ENCODE assay signal across 1 cellular context in the genomic region with DNA sequence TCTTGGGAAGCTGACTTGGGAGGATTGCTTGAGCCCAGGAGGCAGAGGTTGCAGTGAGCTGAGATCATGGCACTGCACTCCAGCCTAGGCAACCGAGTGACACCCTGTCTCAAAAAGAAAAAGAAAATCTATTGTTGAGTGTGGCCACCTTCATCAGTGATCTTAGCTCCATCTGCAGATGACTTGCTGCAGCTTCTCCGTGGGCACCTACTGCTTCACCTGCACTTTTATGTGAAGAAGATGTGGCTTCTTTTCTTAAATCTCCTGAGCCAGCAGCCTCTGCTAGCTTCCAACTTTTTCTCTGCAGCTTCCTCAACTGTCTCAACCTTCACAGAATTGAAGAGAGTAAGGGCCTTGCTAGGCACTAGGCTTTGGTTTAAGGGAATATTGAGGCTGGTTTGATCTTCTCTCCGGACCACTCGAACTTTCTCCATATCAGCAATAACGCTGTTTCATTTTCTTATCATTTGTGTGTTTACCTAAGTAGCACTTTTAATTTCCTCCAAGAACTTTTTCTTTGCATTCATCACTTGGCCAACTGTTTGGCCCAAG.
TF ChIP-seq lines count a peak whose summit lies in the region.

No MANE protein-coding gene starts in this region.

TF ChIP-seq in K562, 482 proteins besides CTCF, POLR2A, EP300 and RAD21 (continues in another document):
- TF ChIP-seq ZNF133 (CRISPR knock-in tag; IDR thresholded peaks at IDR 0.05) (no peak), EHMT2 (IDR thresholded peaks at IDR 0.05) (peak; percentile 62; the same call in 1 of the 2 replicates), C11orf30 (IDR thresholded peaks at IDR 0.05; ENCODE audit: low read depth) (peak; percentile 80), CBX5 (IDR thresholded peaks at IDR 0.05; ENCODE audit: borderline replicate concordance, low read depth) (no peak), ZEB2 (IDR thresholded peaks at IDR 0.05) (0 out of 2 replicates have a peak, but pooled peaks have one; percentile 10), SOX6 (IDR thresholded peaks at IDR 0.05) (0 out of 2 replicates have a peak, but pooled peaks have one; percentile 6), DPF2 (IDR thresholded peaks at IDR 0.05) (peak; percentile 44; the same call in 1 of the 2 replicates), ZNF699 (CRISPR knock-in tag; IDR thresholded peaks at IDR 0.05; ENCODE audit: insufficient replicate concordance) (no peak), ZNF316 (IDR thresholded peaks at IDR 0.05) (peak; percentile 87), CCAR2 (IDR thresholded peaks at IDR 0.05; ENCODE audit: low read depth, low read length) (no peak), POLR2B (IDR thresholded peaks at IDR 0.05; ENCODE audit: low read depth, partially characterized antibody) (no peak), NR3C1 (CRISPR knock-in tag; IDR thresholded peaks at IDR 0.05) (no peak), ZNF239 (CRISPR knock-in tag; IDR thresholded peaks at IDR 0.05) (no peak), GABPB2 (CRISPR knock-in tag; conservative IDR thresholded peaks at IDR 0.05) (no peak), TEAD1 (CRISPR knock-in tag; IDR thresholded peaks at IDR 0.05) (no peak), FOXK2 (conservative IDR thresholded peaks at IDR 0.05 in 1 of 2, IDR thresholded peaks at IDR 0.05 in 1 of 2; ENCODE audit: low read depth in 2 of 2) (no peak), CBX8 (IDR thresholded peaks at IDR 0.05; ENCODE audit: borderline replicate concordance, extremely low read depth, low read depth, low read length, poor library complexity, severe bottlenecking) (no peak), HDGF (IDR thresholded peaks at IDR 0.05) (no peak), ZZZ3 (IDR thresholded peaks at IDR 0.05) (no peak), RAD51 (IDR thresholded peaks at IDR 0.05; ENCODE audit: borderline replicate concordance, low read depth) (no peak), BRD9 (IDR thresholded peaks at IDR 0.05; ENCODE audit: low read depth, partially characterized antibody) (no peak), ADNP (tag; IDR thresholded peaks at IDR 0.05) (0 out of 2 replicates have a peak, but pooled peaks have one; percentile 43), ELF4 (CRISPR knock-in tag; IDR thresholded peaks at IDR 0.05) (no peak), TEAD4 (IDR thresholded peaks at IDR 0.05; ENCODE audit: low read length) (no peak), TEAD4 (CRISPR knock-in tag; IDR thresholded peaks at IDR 0.05; ENCODE audit: borderline replicate concordance) (no peak), ATF1 (CRISPR knock-in tag; IDR thresholded peaks at IDR 0.05) (no peak), ATF1 (tag; IDR thresholded peaks at IDR 0.05) (0 out of 2 replicates have a peak, but pooled peaks have one; percentile 5), DMBX1 (CRISPR knock-in tag; IDR thresholded peaks at IDR 0.05; ENCODE audit: borderline replicate concordance) (no peak; the same call in 1 of the 2 replicates), ZNF146 (CRISPR knock-in tag; IDR thresholded peaks at IDR 0.05; ENCODE audit: unreplicated experiment) (no peak), FOXK1 (CRISPR knock-in tag; IDR thresholded peaks at IDR 0.05; ENCODE audit: borderline replicate concordance) (no peak), KAT7 (CRISPR knock-in tag; IDR thresholded peaks at IDR 0.05; ENCODE audit: borderline replicate concordance) (no peak), CC2D1A (IDR thresholded peaks at IDR 0.05) (no peak), SREBF2 (CRISPR knock-in tag; IDR thresholded peaks at IDR 0.05) (no peak)
- TF ChIP-seq, protein P1, sequence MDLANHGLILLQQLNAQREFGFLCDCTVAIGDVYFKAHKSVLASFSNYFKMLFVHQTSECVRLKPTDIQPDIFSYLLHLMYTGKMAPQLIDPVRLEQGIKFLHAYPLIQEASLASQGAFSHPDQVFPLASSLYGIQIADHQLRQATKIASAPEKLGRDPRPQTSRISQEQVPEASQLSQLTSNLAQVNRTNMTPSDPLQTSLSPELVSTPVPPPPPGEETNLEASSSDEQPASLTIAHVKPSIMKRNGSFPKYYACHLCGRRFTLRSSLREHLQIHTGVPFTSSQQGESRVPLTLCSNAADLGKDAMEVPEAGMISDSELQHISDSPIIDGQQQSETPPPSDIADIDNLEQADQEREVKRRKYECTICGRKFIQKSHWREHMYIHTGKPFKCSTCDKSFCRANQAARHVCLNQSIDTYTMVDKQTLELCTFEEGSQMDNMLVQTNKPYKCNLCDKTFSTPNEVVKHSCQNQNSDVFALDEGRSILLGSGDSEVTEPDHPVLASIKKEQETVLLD (IDR thresholded peaks at IDR 0.05), result 0 out of 2 replicates have a peak, but pooled peaks have one; percentile 50
- TF ChIP-seq, protein P2, sequence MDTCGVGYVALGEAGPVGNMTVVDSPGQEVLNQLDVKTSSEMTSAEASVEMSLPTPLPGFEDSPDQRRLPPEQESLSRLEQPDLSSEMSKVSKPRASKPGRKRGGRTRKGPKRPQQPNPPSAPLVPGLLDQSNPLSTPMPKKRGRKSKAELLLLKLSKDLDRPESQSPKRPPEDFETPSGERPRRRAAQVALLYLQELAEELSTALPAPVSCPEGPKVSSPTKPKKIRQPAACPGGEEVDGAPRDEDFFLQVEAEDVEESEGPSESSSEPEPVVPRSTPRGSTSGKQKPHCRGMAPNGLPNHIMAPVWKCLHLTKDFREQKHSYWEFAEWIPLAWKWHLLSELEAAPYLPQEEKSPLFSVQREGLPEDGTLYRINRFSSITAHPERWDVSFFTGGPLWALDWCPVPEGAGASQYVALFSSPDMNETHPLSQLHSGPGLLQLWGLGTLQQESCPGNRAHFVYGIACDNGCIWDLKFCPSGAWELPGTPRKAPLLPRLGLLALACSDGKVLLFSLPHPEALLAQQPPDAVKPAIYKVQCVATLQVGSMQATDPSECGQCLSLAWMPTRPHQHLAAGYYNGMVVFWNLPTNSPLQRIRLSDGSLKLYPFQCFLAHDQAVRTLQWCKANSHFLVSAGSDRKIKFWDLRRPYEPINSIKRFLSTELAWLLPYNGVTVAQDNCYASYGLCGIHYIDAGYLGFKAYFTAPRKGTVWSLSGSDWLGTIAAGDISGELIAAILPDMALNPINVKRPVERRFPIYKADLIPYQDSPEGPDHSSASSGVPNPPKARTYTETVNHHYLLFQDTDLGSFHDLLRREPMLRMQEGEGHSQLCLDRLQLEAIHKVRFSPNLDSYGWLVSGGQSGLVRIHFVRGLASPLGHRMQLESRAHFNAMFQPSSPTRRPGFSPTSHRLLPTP (IDR thresholded peaks at IDR 0.05; ENCODE audit: borderline replicate concordance, extremely low read depth, insufficient read length), result no peak
- TF ChIP-seq, protein P3, sequence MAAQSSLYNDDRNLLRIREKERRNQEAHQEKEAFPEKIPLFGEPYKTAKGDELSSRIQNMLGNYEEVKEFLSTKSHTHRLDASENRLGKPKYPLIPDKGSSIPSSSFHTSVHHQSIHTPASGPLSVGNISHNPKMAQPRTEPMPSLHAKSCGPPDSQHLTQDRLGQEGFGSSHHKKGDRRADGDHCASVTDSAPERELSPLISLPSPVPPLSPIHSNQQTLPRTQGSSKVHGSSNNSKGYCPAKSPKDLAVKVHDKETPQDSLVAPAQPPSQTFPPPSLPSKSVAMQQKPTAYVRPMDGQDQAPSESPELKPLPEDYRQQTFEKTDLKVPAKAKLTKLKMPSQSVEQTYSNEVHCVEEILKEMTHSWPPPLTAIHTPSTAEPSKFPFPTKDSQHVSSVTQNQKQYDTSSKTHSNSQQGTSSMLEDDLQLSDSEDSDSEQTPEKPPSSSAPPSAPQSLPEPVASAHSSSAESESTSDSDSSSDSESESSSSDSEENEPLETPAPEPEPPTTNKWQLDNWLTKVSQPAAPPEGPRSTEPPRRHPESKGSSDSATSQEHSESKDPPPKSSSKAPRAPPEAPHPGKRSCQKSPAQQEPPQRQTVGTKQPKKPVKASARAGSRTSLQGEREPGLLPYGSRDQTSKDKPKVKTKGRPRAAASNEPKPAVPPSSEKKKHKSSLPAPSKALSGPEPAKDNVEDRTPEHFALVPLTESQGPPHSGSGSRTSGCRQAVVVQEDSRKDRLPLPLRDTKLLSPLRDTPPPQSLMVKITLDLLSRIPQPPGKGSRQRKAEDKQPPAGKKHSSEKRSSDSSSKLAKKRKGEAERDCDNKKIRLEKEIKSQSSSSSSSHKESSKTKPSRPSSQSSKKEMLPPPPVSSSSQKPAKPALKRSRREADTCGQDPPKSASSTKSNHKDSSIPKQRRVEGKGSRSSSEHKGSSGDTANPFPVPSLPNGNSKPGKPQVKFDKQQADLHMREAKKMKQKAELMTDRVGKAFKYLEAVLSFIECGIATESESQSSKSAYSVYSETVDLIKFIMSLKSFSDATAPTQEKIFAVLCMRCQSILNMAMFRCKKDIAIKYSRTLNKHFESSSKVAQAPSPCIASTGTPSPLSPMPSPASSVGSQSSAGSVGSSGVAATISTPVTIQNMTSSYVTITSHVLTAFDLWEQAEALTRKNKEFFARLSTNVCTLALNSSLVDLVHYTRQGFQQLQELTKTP (IDR thresholded peaks at IDR 0.05; ENCODE audit: low read depth in 1 of 2, partially characterized antibody in 2 of 2), result peak in 1 of 2 experiments; percentile 49
- TF ChIP-seq, protein P4, sequence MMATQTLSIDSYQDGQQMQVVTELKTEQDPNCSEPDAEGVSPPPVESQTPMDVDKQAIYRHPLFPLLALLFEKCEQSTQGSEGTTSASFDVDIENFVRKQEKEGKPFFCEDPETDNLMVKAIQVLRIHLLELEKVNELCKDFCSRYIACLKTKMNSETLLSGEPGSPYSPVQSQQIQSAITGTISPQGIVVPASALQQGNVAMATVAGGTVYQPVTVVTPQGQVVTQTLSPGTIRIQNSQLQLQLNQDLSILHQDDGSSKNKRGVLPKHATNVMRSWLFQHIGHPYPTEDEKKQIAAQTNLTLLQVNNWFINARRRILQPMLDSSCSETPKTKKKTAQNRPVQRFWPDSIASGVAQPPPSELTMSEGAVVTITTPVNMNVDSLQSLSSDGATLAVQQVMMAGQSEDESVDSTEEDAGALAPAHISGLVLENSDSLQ (IDR thresholded peaks at IDR 0.05), result no peak
- TF ChIP-seq, protein P5, sequence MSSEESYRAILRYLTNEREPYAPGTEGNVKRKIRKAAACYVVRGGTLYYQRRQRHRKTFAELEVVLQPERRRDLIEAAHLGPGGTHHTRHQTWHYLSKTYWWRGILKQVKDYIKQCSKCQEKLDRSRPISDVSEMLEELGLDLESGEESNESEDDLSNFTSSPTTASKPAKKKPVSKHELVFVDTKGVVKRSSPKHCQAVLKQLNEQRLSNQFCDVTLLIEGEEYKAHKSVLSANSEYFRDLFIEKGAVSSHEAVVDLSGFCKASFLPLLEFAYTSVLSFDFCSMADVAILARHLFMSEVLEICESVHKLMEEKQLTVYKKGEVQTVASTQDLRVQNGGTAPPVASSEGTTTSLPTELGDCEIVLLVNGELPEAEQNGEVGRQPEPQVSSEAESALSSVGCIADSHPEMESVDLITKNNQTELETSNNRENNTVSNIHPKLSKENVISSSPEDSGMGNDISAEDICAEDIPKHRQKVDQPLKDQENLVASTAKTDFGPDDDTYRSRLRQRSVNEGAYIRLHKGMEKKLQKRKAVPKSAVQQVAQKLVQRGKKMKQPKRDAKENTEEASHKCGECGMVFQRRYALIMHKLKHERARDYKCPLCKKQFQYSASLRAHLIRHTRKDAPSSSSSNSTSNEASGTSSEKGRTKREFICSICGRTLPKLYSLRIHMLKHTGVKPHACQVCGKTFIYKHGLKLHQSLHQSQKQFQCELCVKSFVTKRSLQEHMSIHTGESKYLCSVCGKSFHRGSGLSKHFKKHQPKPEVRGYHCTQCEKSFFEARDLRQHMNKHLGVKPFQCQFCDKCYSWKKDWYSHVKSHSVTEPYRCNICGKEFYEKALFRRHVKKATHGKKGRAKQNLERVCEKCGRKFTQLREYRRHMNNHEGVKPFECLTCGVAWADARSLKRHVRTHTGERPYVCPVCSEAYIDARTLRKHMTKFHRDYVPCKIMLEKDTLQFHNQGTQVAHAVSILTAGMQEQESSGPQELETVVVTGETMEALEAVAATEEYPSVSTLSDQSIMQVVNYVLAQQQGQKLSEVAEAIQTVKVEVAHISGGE (CRISPR knock-in tag; IDR thresholded peaks at IDR 0.05), result peak in 1 of 3 experiments; percentile 28; a peak in 1 of 6 replicates
- TF ChIP-seq, protein P6, sequence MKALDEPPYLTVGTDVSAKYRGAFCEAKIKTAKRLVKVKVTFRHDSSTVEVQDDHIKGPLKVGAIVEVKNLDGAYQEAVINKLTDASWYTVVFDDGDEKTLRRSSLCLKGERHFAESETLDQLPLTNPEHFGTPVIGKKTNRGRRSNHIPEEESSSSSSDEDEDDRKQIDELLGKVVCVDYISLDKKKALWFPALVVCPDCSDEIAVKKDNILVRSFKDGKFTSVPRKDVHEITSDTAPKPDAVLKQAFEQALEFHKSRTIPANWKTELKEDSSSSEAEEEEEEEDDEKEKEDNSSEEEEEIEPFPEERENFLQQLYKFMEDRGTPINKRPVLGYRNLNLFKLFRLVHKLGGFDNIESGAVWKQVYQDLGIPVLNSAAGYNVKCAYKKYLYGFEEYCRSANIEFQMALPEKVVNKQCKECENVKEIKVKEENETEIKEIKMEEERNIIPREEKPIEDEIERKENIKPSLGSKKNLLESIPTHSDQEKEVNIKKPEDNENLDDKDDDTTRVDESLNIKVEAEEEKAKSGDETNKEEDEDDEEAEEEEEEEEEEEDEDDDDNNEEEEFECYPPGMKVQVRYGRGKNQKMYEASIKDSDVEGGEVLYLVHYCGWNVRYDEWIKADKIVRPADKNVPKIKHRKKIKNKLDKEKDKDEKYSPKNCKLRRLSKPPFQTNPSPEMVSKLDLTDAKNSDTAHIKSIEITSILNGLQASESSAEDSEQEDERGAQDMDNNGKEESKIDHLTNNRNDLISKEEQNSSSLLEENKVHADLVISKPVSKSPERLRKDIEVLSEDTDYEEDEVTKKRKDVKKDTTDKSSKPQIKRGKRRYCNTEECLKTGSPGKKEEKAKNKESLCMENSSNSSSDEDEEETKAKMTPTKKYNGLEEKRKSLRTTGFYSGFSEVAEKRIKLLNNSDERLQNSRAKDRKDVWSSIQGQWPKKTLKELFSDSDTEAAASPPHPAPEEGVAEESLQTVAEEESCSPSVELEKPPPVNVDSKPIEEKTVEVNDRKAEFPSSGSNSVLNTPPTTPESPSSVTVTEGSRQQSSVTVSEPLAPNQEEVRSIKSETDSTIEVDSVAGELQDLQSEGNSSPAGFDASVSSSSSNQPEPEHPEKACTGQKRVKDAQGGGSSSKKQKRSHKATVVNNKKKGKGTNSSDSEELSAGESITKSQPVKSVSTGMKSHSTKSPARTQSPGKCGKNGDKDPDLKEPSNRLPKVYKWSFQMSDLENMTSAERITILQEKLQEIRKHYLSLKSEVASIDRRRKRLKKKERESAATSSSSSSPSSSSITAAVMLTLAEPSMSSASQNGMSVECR (CRISPR knock-in tag; IDR thresholded peaks at IDR 0.05), result no peak
- TF ChIP-seq, protein P7, sequence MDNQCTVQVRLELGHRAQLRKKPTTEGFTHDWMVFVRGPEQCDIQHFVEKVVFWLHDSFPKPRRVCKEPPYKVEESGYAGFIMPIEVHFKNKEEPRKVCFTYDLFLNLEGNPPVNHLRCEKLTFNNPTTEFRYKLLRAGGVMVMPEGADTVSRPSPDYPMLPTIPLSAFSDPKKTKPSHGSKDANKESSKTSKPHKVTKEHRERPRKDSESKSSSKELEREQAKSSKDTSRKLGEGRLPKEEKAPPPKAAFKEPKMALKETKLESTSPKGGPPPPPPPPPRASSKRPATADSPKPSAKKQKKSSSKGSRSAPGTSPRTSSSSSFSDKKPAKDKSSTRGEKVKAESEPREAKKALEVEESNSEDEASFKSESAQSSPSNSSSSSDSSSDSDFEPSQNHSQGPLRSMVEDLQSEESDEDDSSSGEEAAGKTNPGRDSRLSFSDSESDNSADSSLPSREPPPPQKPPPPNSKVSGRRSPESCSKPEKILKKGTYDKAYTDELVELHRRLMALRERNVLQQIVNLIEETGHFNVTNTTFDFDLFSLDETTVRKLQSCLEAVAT (IDR thresholded peaks at IDR 0.05), result 0 out of 4 replicates have a peak, but pooled peaks of 1 of the 2 experiments have one; percentile 43
